Comparison of ENCODE assay signal across 20 cellular contexts in the genomic region with DNA sequence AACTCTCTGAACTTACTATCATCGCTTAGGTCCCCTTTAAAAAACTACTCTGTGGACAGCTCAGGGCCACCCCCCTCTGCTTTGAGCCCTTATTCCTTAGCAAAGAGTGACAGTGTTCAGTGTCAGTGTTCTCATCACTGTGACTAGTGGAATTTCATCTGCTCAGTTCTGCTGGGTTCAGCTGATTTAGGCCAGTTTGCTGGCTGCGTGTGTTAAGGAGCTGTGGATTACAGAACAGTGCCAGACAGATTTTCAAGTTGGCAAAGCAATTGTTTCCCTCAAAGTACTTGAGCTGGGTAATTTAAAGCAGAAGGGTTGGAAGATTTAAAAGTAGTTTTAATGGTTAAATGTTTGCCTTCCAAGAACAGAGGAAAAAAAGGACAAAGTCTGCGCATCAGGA. TPM values are rescaled to one million over a fixed set of nuclear protein-coding genes. Genes with fewer than 3 reads are reported as not detected.
DNase-seq lines count a peak whose midpoint lies in the region; ATAC-seq, FAIRE-seq and TF ChIP-seq lines count a peak whose summit lies in the region.
"Had no signal": no experiment of that assay in that cellular context is flagged by ENCODE, and none has a peak within 500 bp of the region (broad histone marks: within the 10 kb centered on the region; RNA-seq: fewer than 3 reads in every experiment).

No MANE protein-coding gene starts in this region.

- H3K4me3 ChIP-seq in cardiac muscle cell, result no peak overlapping the region
- H3K4me3 ChIP-seq in smooth muscle cell, result no peak overlapping the region
- H3K4me3 ChIP-seq in OCI-LY7 (ENCODE audit: low read depth, low read length, poor library complexity, severe bottlenecking), result no peak overlapping the region
- H3K4me3 ChIP-seq: MG63, PC-9 had no signal

- CTCF ChIA-PET in OCI-LY7 (lab: Charles Lee; ENCODE audit: unreplicated experiment), result no interaction called here

- H3K79me2 ChIP-seq in smooth muscle cell (ENCODE audit: low read depth) (no peaks in the 10 kb centered on the region), OCI-LY7 (ENCODE audit: insufficient read depth, low read depth, low read length) (no peaks in the 10 kb centered on the region)

- 59% methylated on average over 3 of the region's 3 CpGs for WGBS in smooth muscle cell (ENCODE audit: low lambda C conversion rate)

- intact Hi-C loops in left ventricle myocardium superior (cut with micrococcal nuclease) (no loop called here), OCI-LY7 (cut with micrococcal nuclease; ENCODE audit: unreplicated experiment) (no loop called here)

- no peak for DNase-seq in cardiac muscle cell (ENCODE audit: low read depth in 1 of 2, low spot score in 1 of 2)
- DNase-seq in left ventricle myocardium superior, result no peak
- no peak for DNase-seq in HTR-8/SVneo (ENCODE audit: insufficient read length, low spot score)
- peak; percentile 44 for DNase-seq in fibroblast of peridontal ligament (ENCODE audit: extremely low read depth)
- no peak for DNase-seq in smooth muscle cell (lab: John Stamatoyannopoulos, UW; ENCODE audit: unreplicated experiment)
- no peak for DNase-seq in retina
- DNase-seq in HK-2 (ENCODE audit: unreplicated experiment), result no peak
- no peak for DNase-seq in OCI-LY7 (ENCODE audit: low spot score)
- DNase-seq: CD4-positive, alpha-beta T cell; Kasumi-1; NCI-H1048; NCI-H1436; NCI-H1930; NCI-H524 treated with DMSO at 0.1 percent for 48 hours; SIG-M5 had no signal

- no peak overlapping the region for H3K9ac ChIP-seq in smooth muscle cell (ENCODE audit: low read depth)

- FAIRE-seq in HTR-8/SVneo (lab: Jason Lieb, UNC), result peak; percentile 57
- FAIRE-seq: H1 had no signal

- peaks cover 3% of the 10 kb centered on the region for H3K27me3 ChIP-seq in cardiac muscle cell
- no peaks in the 10 kb centered on the region for H3K27me3 ChIP-seq in smooth muscle cell (ENCODE audit: low read depth)
- H3K27me3 ChIP-seq: MG63 had no signal

- H3K9me3 ChIP-seq in cardiac muscle cell (ENCODE audit: low read depth), result no peaks in the 10 kb centered on the region
- H3K9me3 ChIP-seq in smooth muscle cell (replicated peaks; ENCODE audit: low read depth), result no peaks in the 10 kb centered on the region
- H3K9me3 ChIP-seq in OCI-LY7 (ENCODE audit: low read length), result no peaks in the 10 kb centered on the region
- H3K9me3 ChIP-seq: MG63 had no signal

- POLR2A ChIA-PET in OCI-LY7 (lab: Charles Lee), result interaction anchor here (0.6 kb wide), 1 partner anchor 900 kb away, joined by 3 read pairs; no protein-coding TSS in a partner anchor

- ATAC-seq in left ventricle myocardium superior, result no peak

- H3K4me1 ChIP-seq in cardiac muscle cell (ENCODE audit: low read depth) (peaks cover 29% of the 10 kb centered on the region), smooth muscle cell (ENCODE audit: low read depth) (peaks cover 12% of the 10 kb centered on the region), OCI-LY7 (ENCODE audit: insufficient read depth, low read length, poor library complexity, severe bottlenecking) (no peaks in the 10 kb centered on the region)

- TF ChIP-seq CTCF in cardiac muscle cell (IDR thresholded peaks at IDR 0.05; ENCODE audit: low read depth, low read length), result no peak
- TF ChIP-seq CTCF in smooth muscle cell (IDR thresholded peaks at IDR 0.05; ENCODE audit: borderline replicate concordance, insufficient read depth, poor library complexity, severe bottlenecking), result no peak
- TF ChIP-seq CTCF in OCI-LY7 (conservative IDR thresholded peaks at IDR 0.05; ENCODE audit: low read length), result no peak

- peak overlapping the region; percentile 74 for H3K4me2 ChIP-seq in smooth muscle cell
- H3K4me2 ChIP-seq in OCI-LY7 (ENCODE audit: low read length), result no peak overlapping the region
- H3K4me2 ChIP-seq: PC-9 had no signal

- peaks cover 7% of the 10 kb centered on the region for H3F3A ChIP-seq in smooth muscle cell (ENCODE audit: low read depth)

- no peaks in the 10 kb centered on the region for H4K20me1 ChIP-seq in smooth muscle cell (ENCODE audit: low read depth)
- H4K20me1 ChIP-seq in OCI-LY7 (ENCODE audit: insufficient read depth, low read length), result no peaks in the 10 kb centered on the region

- H2AFZ ChIP-seq in smooth muscle cell (ENCODE audit: low read depth) (no peak overlapping the region), OCI-LY7 (ENCODE audit: low read length) (no peak overlapping the region)
- H2AFZ ChIP-seq: PC-9 had no signal

- H3K27ac ChIP-seq in cardiac muscle cell (peak overlapping the region; percentile 51), smooth muscle cell (ENCODE audit: low read depth) (peak overlapping the region; percentile 83), OCI-LY7 (ENCODE audit: low read depth, low read length, poor library complexity, severe bottlenecking) (no peak overlapping the region)
- H3K27ac ChIP-seq: PC-9, RWPE1 had no signal

- H3K36me3 ChIP-seq in cardiac muscle cell, result no peaks in the 10 kb centered on the region
- no peaks in the 10 kb centered on the region for H3K36me3 ChIP-seq in smooth muscle cell (ENCODE audit: low read depth)
- H3K36me3 ChIP-seq in OCI-LY7 (ENCODE audit: insufficient read depth, low read length), result no peaks in the 10 kb centered on the region
- H3K36me3 ChIP-seq: MG63 had no signal

- no peaks in the 10 kb centered on the region for H3K9me2 ChIP-seq in OCI-LY7 (ENCODE audit: insufficient read depth, low read length)

- BruUV-seq in OCI-LY7 (replicated peaks; lab: Mats Ljungman, UMichigan), result no TSS peak

RNA-seq across cellular contexts. Expression of a gene that starts 8.6 kb away (rescaled TPM):
- total RNA-seq in cardiac muscle cell (0.95 and 6.3 TPM in 2 replicates), left ventricle myocardium superior (1.2 TPM), smooth muscle cell (3.4 and 5.5 TPM in 2 replicates), OCI-LY7 (2022) (not detected in 2 replicates)
- polyA plus RNA-seq in cardiac muscle cell (1.8 and 7.0 TPM in 2 replicates), smooth muscle cell (1.2 and 3.1 TPM in 2 replicates)
- not detected in 2 replicates for total RNA-seq in OCI-LY7 (2014; rRNA removed; shearing (Covaris generic))
- total RNA-seq: HT-29 had no signal
